In genomic region chr1:17700981-17701870, GRCh38 we compare ENCODE assay signal across 17 cellular contexts. TPM values are rescaled to one million over a fixed set of nuclear protein-coding genes. Genes with fewer than 3 reads are reported as not detected.
DNase-seq lines count a peak whose midpoint lies in the region; ATAC-seq and TF ChIP-seq lines count a peak whose summit lies in the region.
"Had no signal": no experiment of that assay in that cellular context is flagged by ENCODE, and none has a peak within 500 bp of the region (broad histone marks: within the 10 kb centered on the region; RNA-seq: fewer than 3 reads in every experiment).

No MANE protein-coding gene starts in this region.

- DNase-seq in activated naive CD4-positive, alpha-beta T cell treated with anti-CD3 and anti-CD28 coated beads, Interleukin-2, amount 50 U/mL, for 72 hours (ENCODE audit: low spot score in 2 of 2) = no peak
- no peak for DNase-seq in activated naive CD4-positive, alpha-beta T cell treated with anti-CD3 and anti-CD28 coated beads for 36 hours
- DNase-seq in NCI-H2171 treated with DMSO at 0.1 percent for 48 hours (lab: John Stamatoyannopoulos, UW) (peak; percentile 68), iPS-NIHi7 (ENCODE audit: extremely low spot score) (peak; percentile 60), posterior vena cava (ENCODE audit: low spot score) (no peak), GM03348 (ENCODE audit: low spot score) (no peak)
- no peak for DNase-seq in activated CD8-positive, alpha-beta T cell treated with anti-CD3 and anti-CD28 coated beads for 36 hours
- DNase-seq: CD4-positive, CD25-positive, alpha-beta regulatory T cell; DMS79 treated with DMSO at 0.1 percent for 48 hours; GDM1; GM23248; Karpas-422; MM.1S; NCI-H1105; NCI-H2081; NCI-H446 treated with DMSO at 0.1 percent for 48 hours had no signal

- POLR2A ChIA-PET in activated CD8-positive, alpha-beta T cell treated with anti-CD3 and anti-CD28 coated beads for 36 hours (lab: Charles Lee) = no interaction called here

- intact Hi-C loops in activated naive CD4-positive, alpha-beta T cell treated with anti-CD3 and anti-CD28 coated beads for 36 hours (cut with micrococcal nuclease) = no loop called here
- intact Hi-C loops in activated CD8-positive, alpha-beta T cell treated with anti-CD3 and anti-CD28 coated beads for 36 hours (cut with micrococcal nuclease) = no loop called here
- intact Hi-C loops in posterior vena cava (cut with DNase I) = no loop called here

- H3K27ac Mint-ChIP-seq in activated naive CD4-positive, alpha-beta T cell treated with anti-CD3 and anti-CD28 coated beads, Interleukin-2, amount 50 U/mL, for 72 hours = peak overlapping the region; percentile 3 to 61
- no peak overlapping the region for H3K27ac Mint-ChIP-seq in activated naive CD4-positive, alpha-beta T cell treated with anti-CD3 and anti-CD28 coated beads for 36 hours
- H3K27ac Mint-ChIP-seq in activated CD8-positive, alpha-beta T cell treated with anti-CD3 and anti-CD28 coated beads for 36 hours = no peak overlapping the region
- H3K27ac Mint-ChIP-seq: CD4-positive, CD25-positive, alpha-beta regulatory T cell had no signal

- ATAC-seq in activated naive CD4-positive, alpha-beta T cell treated with anti-CD3 and anti-CD28 coated beads, Interleukin-2, amount 50 U/mL, for 72 hours = no peak
- no peak for ATAC-seq in activated CD8-positive, alpha-beta T cell treated with anti-CD3 and anti-CD28 coated beads for 36 hours
- ATAC-seq: A549 had no signal

- no peaks in the 10 kb centered on the region for H3K27me3 Mint-ChIP-seq in activated naive CD4-positive, alpha-beta T cell treated with anti-CD3 and anti-CD28 coated beads for 36 hours (ENCODE audit: low read depth)
- H3K27me3 Mint-ChIP-seq in activated CD8-positive, alpha-beta T cell treated with anti-CD3 and anti-CD28 coated beads for 36 hours = peaks cover 2% of the 10 kb centered on the region
- H3K27me3 Mint-ChIP-seq: CD4-positive, CD25-positive, alpha-beta regulatory T cell had no signal

- H3K4me1 Mint-ChIP-seq in activated naive CD4-positive, alpha-beta T cell treated with anti-CD3 and anti-CD28 coated beads for 36 hours (ENCODE audit: low read depth) = no peaks in the 10 kb centered on the region
- H3K4me1 Mint-ChIP-seq in activated CD8-positive, alpha-beta T cell treated with anti-CD3 and anti-CD28 coated beads for 36 hours (ENCODE audit: low read depth) = no peaks in the 10 kb centered on the region

- H3K4me3 Mint-ChIP-seq in activated naive CD4-positive, alpha-beta T cell treated with anti-CD3 and anti-CD28 coated beads for 36 hours = no peak overlapping the region
- H3K4me3 Mint-ChIP-seq in activated CD8-positive, alpha-beta T cell treated with anti-CD3 and anti-CD28 coated beads for 36 hours = no peak overlapping the region
- H3K4me3 Mint-ChIP-seq: CD4-positive, CD25-positive, alpha-beta regulatory T cell had no signal

- no peaks in the 10 kb centered on the region for H3K36me3 Mint-ChIP-seq in activated naive CD4-positive, alpha-beta T cell treated with anti-CD3 and anti-CD28 coated beads, Interleukin-2, amount 50 U/mL, for 72 hours
- H3K36me3 Mint-ChIP-seq in activated naive CD4-positive, alpha-beta T cell treated with anti-CD3 and anti-CD28 coated beads for 36 hours (ENCODE audit: low read depth) = no peaks in the 10 kb centered on the region
- no peaks in the 10 kb centered on the region for H3K36me3 Mint-ChIP-seq in activated CD8-positive, alpha-beta T cell treated with anti-CD3 and anti-CD28 coated beads for 36 hours (ENCODE audit: low read depth)
- H3K36me3 Mint-ChIP-seq: CD4-positive, CD25-positive, alpha-beta regulatory T cell had no signal

- CTCF ChIA-PET in activated naive CD4-positive, alpha-beta T cell treated with anti-CD3 and anti-CD28 coated beads for 36 hours (lab: Charles Lee) = no interaction called here
- CTCF ChIA-PET in activated CD8-positive, alpha-beta T cell treated with anti-CD3 and anti-CD28 coated beads for 36 hours (lab: Charles Lee) = no interaction called here

- TF ChIP-seq CTCF in activated CD8-positive, alpha-beta T cell treated with anti-CD3 and anti-CD28 coated beads for 36 hours (IDR thresholded peaks at IDR 0.05) = no peak

- no peaks in the 10 kb centered on the region for H3K9me3 Mint-ChIP-seq in activated naive CD4-positive, alpha-beta T cell treated with anti-CD3 and anti-CD28 coated beads, Interleukin-2, amount 50 U/mL, for 72 hours
- no peaks in the 10 kb centered on the region for H3K9me3 Mint-ChIP-seq in activated naive CD4-positive, alpha-beta T cell treated with anti-CD3 and anti-CD28 coated beads for 36 hours
- no peaks in the 10 kb centered on the region for H3K9me3 Mint-ChIP-seq in activated CD8-positive, alpha-beta T cell treated with anti-CD3 and anti-CD28 coated beads for 36 hours
- H3K9me3 Mint-ChIP-seq: CD4-positive, CD25-positive, alpha-beta regulatory T cell had no signal

RNA-seq across cellular contexts. Expression of gene ACTL8, which starts 53.9 kb away (rescaled TPM):
- total RNA-seq in activated naive CD4-positive, alpha-beta T cell treated with anti-CD3 and anti-CD28 coated beads, Interleukin-2, amount 50 U/mL, for 72 hours = under 1 TPM in 1 of 2 donors, not detected in 1; 0.14 TPM
- under 1 TPM in 1 of 2 experiments, not detected in 1; 0.12 TPM for total RNA-seq in activated naive CD4-positive, alpha-beta T cell treated with anti-CD3 and anti-CD28 coated beads for 36 hours
- not detected for total RNA-seq in activated CD8-positive, alpha-beta T cell treated with anti-CD3 and anti-CD28 coated beads for 36 hours
- total RNA-seq in posterior vena cava = not detected
- total RNA-seq: CD4-positive, CD25-positive, alpha-beta regulatory T cell had no signal

Comparison
In these comparisons a context has a peak if more than half of its experiments do, and no peak if none do; other contexts are left out.
1. H3K27ac Mint-ChIP-seq: peak in activated naive CD4-positive, alpha-beta T cell treated with anti-CD3 and anti-CD28 coated beads, Interleukin-2, amount 50 U/mL, for 72 hours (2 of 2); none in activated naive CD4-positive, alpha-beta T cell treated with anti-CD3 and anti-CD28 coated beads for 36 hours (single experiment) and activated CD8-positive, alpha-beta T cell treated with anti-CD3 and anti-CD28 coated beads for 36 hours (single experiment).
2. DNase-seq: peak in NCI-H2171 treated with DMSO at 0.1 percent for 48 hours (single experiment) and iPS-NIHi7 (single experiment); none in activated naive CD4-positive, alpha-beta T cell treated with anti-CD3 and anti-CD28 coated beads, Interleukin-2, amount 50 U/mL, for 72 hours (0 of 2), activated naive CD4-positive, alpha-beta T cell treated with anti-CD3 and anti-CD28 coated beads for 36 hours (single experiment), activated CD8-positive, alpha-beta T cell treated with anti-CD3 and anti-CD28 coated beads for 36 hours (single experiment), posterior vena cava (single experiment) and GM03348 (single experiment).